19 cellular contexts compared by ENCODE assay signal in the genomic region with DNA sequence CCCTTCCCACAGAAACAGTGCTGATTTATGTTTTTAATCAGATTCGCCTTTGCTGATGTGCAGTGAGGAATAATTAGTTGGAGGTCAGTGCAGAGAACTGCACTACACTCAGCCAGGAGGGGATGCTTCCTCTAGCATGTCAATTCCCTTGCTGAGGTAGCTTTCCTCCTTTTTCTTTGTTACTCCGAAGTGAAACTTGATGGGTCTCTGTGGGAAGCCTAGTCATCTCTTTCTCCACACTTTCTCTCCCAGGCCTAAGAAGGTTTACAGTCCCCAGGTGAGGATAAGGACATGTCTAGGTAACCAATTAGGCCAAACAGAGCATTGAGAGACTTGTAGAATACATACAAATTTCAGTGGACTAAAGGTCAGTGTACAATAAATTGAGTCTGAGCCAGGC.
DNase-seq lines count a peak whose midpoint lies in the region; ATAC-seq, FAIRE-seq and TF ChIP-seq lines count a peak whose summit lies in the region.
"Had no signal": no experiment of that assay in that cellular context is flagged by ENCODE, and none has a peak within 500 bp of the region (broad histone marks: within the 10 kb centered on the region; RNA-seq: fewer than 3 reads in every experiment).

No MANE protein-coding gene starts in this region.

- TF ChIP-seq RAD21 in H1 (IDR thresholded peaks at IDR 0.05 in 1 of 2, conservative IDR thresholded peaks at IDR 0.05 in 1 of 2; ENCODE audit: low read depth in 2 of 2, low read length in 2 of 2): no peak

- H3K27ac ChIP-seq in GM23338 (ENCODE audit: low read depth) (no peak overlapping the region), H1 (ENCODE audit: low read depth, low read length) (no peak overlapping the region), neural progenitor cell (no peak overlapping the region), PC-9 (no peak overlapping the region)
- H3K27ac ChIP-seq: 22Rv1, A549, C4-2B had no signal

- H3K27ac Mint-ChIP-seq in GM23338 (no peak overlapping the region), neural progenitor cell (peak overlapping the region; percentile 26)
- H3K27ac Mint-ChIP-seq: CD4-positive, alpha-beta T cell had no signal

- no peak overlapping the region for H3K18ac ChIP-seq in H1 (ENCODE audit: extremely low read depth, low read length)

- H3F3A ChIP-seq in GM23338 (replicated peaks; ENCODE audit: low read depth) (no peaks in the 10 kb centered on the region), neural progenitor cell (ENCODE audit: low read depth) (no peaks in the 10 kb centered on the region), PC-9 (ENCODE audit: insufficient read depth, low read depth) (no peaks in the 10 kb centered on the region)

- H3K9me3 ChIP-seq in H1 (ENCODE audit: insufficient read depth in 2 of 2, low read depth in 1 of 2, low read length in 1 of 2) (no peaks in the 10 kb centered on the region), neural progenitor cell (ENCODE audit: low read depth) (no peaks in the 10 kb centered on the region), PC-9 (ENCODE audit: insufficient read depth, low read depth) (no peaks in the 10 kb centered on the region)
- H3K9me3 ChIP-seq: A549, Caco-2, HAP-1 had no signal

- no peaks in the 10 kb centered on the region for H3K23me2 ChIP-seq in H1 (ENCODE audit: low read depth, low read length)

- H4K5ac ChIP-seq in H1 (ENCODE audit: insufficient read length, low read depth, low read length): no peak overlapping the region

- peak overlapping the region; percentile 16; the same call in 1 of the 2 replicates for H2AFZ ChIP-seq in GM23338
- no peak overlapping the region for H2AFZ ChIP-seq in H1 (ENCODE audit: low read length)
- no peak overlapping the region for H2AFZ ChIP-seq in neural progenitor cell (replicated peaks)
- no peak overlapping the region for H2AFZ ChIP-seq in PC-9

- TF ChIP-seq CTCF in GM23338 (conservative IDR thresholded peaks at IDR 0.05; ENCODE audit: low read depth in 2 of 2) (no peak), H1 (IDR thresholded peaks at IDR 0.05; ENCODE audit: control extremely low read depth in 1 of 3, insufficient read depth in 1 of 3, low read depth in 1 of 3, low read length in 3 of 3) (no peak), neural progenitor cell (IDR thresholded peaks at IDR 0.05) (no peak), PC-9 (conservative IDR thresholded peaks at IDR 0.05) (no peak)

- intact Hi-C loops in PC-9 (cut with micrococcal nuclease; ENCODE audit: unreplicated experiment): no loop called here

- H3K27me3 Mint-ChIP-seq in GM23338 (ENCODE audit: insufficient read depth, low read depth, poor library complexity): no peaks in the 10 kb centered on the region
- peaks cover 2% of the 10 kb centered on the region for H3K27me3 Mint-ChIP-seq in neural progenitor cell (ENCODE audit: insufficient read depth, low read depth)
- H3K27me3 Mint-ChIP-seq: CD4-positive, alpha-beta T cell had no signal

- no peak; a peak in 1 of 3 replicates for TF ChIP-seq EP300 in H1 (IDR thresholded peaks at IDR 0.05; ENCODE audit: borderline replicate concordance in 1 of 2, low read depth in 2 of 2, low read length in 2 of 2)

- no peaks in the 10 kb centered on the region for H3K9me3 Mint-ChIP-seq in GM23338
- H3K9me3 Mint-ChIP-seq in neural progenitor cell: no peaks in the 10 kb centered on the region

- no peak overlapping the region for H4K8ac ChIP-seq in H1 (ENCODE audit: extremely low read depth, insufficient read depth, low read length)

- ATAC-seq in GM23338 (peak; percentile 71), HG03097 (IDR thresholded peaks at IDR 0.05; ENCODE audit: low FRiP score, unreplicated experiment) (no peak), GM21717 (IDR thresholded peaks at IDR 0.05; ENCODE audit: unreplicated experiment) (no peak)
- ATAC-seq: A549 had no signal

- H3K79me1 ChIP-seq in H1 (ENCODE audit: low read depth, low read length): no peaks in the 10 kb centered on the region

- no peak overlapping the region for H3K14ac ChIP-seq in H1 (ENCODE audit: insufficient read length)

- H4K20me1 ChIP-seq in GM23338 (replicated peaks; ENCODE audit: insufficient read depth): no peaks in the 10 kb centered on the region
- H4K20me1 ChIP-seq in H1 (replicated peaks in 1 of 2; ENCODE audit: control insufficient read depth in 1 of 2, insufficient read depth in 2 of 2, low read length in 2 of 2): no peaks in the 10 kb centered on the region
- H4K20me1 ChIP-seq in neural progenitor cell (ENCODE audit: low read depth): no peaks in the 10 kb centered on the region
- no peaks in the 10 kb centered on the region for H4K20me1 ChIP-seq in PC-9 (ENCODE audit: insufficient read depth)

- H3K9ac ChIP-seq in H1 (replicated peaks in 1 of 4; ENCODE audit: extremely low read depth in 1 of 4, low read depth in 3 of 4, low read length in 3 of 4) (no peak overlapping the region), neural progenitor cell (no peak overlapping the region)

- H3K4me1 ChIP-seq in GM23338 (ENCODE audit: insufficient read depth) (no peaks in the 10 kb centered on the region; the same call in 1 of the 2 replicates), H1 (replicated peaks in 1 of 4; ENCODE audit: control insufficient read depth in 3 of 4, insufficient read depth in 4 of 4, low read length in 3 of 4) (peaks cover 0 to 9% (median 5%) of the 10 kb centered on the region in 4 experiments; a peak in 3 of 7 replicates), neural progenitor cell (peaks cover 11% of the 10 kb centered on the region), PC-9 (replicated peaks; ENCODE audit: insufficient read depth) (no peaks in the 10 kb centered on the region)
- H3K4me1 ChIP-seq: A549, Caco-2, HAP-1 had no signal

- no peaks in the 10 kb centered on the region for H3K27me3 ChIP-seq in GM23338 (ENCODE audit: insufficient read depth)
- no peaks in the 10 kb centered on the region for H3K27me3 ChIP-seq in H1 (replicated peaks in 1 of 4; ENCODE audit: control insufficient read depth in 3 of 4, extremely low read depth in 1 of 4, insufficient read depth in 3 of 4, low read length in 3 of 4)
- H3K27me3 ChIP-seq in neural progenitor cell: no peaks in the 10 kb centered on the region
- H3K27me3 ChIP-seq in PC-9 (ENCODE audit: insufficient read depth, low read depth): no peaks in the 10 kb centered on the region

- no peak for FAIRE-seq in H1 (lab: Jason Lieb, UNC)
- FAIRE-seq: A549, D721Med, G401.6, GM12892, GM18507 had no signal

- no peak overlapping the region for H3K4ac ChIP-seq in H1 (replicated peaks; ENCODE audit: insufficient read length, low read depth, low read length)

- no TSS peak for BruUV-seq in PC-9 (replicated peaks; lab: Mats Ljungman, UMichigan)

- H3K23ac ChIP-seq in H1 (ENCODE audit: insufficient read length): no peak overlapping the region

- H3K9me2 ChIP-seq in GM23338 (ENCODE audit: insufficient read depth) (no peaks in the 10 kb centered on the region), PC-9 (ENCODE audit: insufficient read depth) (no peaks in the 10 kb centered on the region)

- H2BK5ac ChIP-seq in H1 (ENCODE audit: low read depth, low read length): no peak overlapping the region

- no peak for TF ChIP-seq POLR2A in H1 (IDR thresholded peaks at IDR 0.05; ENCODE audit: control extremely low read depth in 1 of 2, low read depth in 2 of 2, low read length in 2 of 2)

- WGBS in H1 (ENCODE audit: extremely low coverage in 1 of 2, insufficient coverage in 1 of 2, insufficient read length in 1 of 2, insufficient replicate concordance in 2 of 2, low coverage in 1 of 2, low lambda C conversion rate in 2 of 2, missing lambda C conversion rate in 1 of 2), 2 experiments: 58% methylated on average over 2 of the region's 2 CpGs; no CpG with 5 or more reads in 1 of the 2 experiments

- peak; percentile 36 for DNase-seq in GM23338 (ENCODE audit: low spot score)
- DNase-seq in H1 (ENCODE audit: low read depth in 1 of 2, low spot score in 2 of 2): no peak
- peak; percentile 30 for DNase-seq in iPS DF 4.7 (ENCODE audit: extremely low read depth, low spot score)
- no peak for DNase-seq in neural progenitor cell (ENCODE audit: low spot score)
- DNase-seq in PC-9: no peak
- DNase-seq: AML-193; Caco-2; CD4-positive, alpha-beta T cell; GOT3 had no signal

- H2AK5ac ChIP-seq in H1 (ENCODE audit: low read depth, low read length): no peak overlapping the region

- peaks cover 9% of the 10 kb centered on the region; the same call in 2 of the 3 replicates for H3K4me1 Mint-ChIP-seq in GM23338
- H3K4me1 Mint-ChIP-seq in neural progenitor cell: peaks cover 8% of the 10 kb centered on the region

- POLR2A ChIA-PET in H1 (lab: Charles Lee; ENCODE audit: partially characterized antibody) (no interaction called here), PC-9 (lab: Charles Lee; ENCODE audit: unreplicated experiment) (no interaction called here)

- CTCF ChIA-PET in H1 (lab: Charles Lee; ENCODE audit: partially characterized antibody) (interaction anchor here (1.0 kb wide), 1 partner anchor 8 kb away, joined by 3 read pairs; no protein-coding TSS in a partner anchor), PC-9 (lab: Charles Lee) (no interaction called here)

- no peak overlapping the region for H2BK120ac ChIP-seq in H1 (replicated peaks; ENCODE audit: low read depth, low read length)

- no peak overlapping the region for H2BK20ac ChIP-seq in H1 (ENCODE audit: low read length)

- H3K4me3 Mint-ChIP-seq in GM23338 (no peak overlapping the region), neural progenitor cell (no peak overlapping the region)
- H3K4me3 Mint-ChIP-seq: CD4-positive, alpha-beta T cell had no signal

- H3K36me3 Mint-ChIP-seq in GM23338 (ENCODE audit: low read depth) (no peaks in the 10 kb centered on the region), neural progenitor cell (no peaks in the 10 kb centered on the region)

- no peak overlapping the region for H2BK12ac ChIP-seq in H1 (ENCODE audit: low read depth, low read length)

- no peak overlapping the region for H2BK15ac ChIP-seq in H1 (ENCODE audit: low read length)

- H3K79me2 ChIP-seq in GM23338 (replicated peaks; ENCODE audit: insufficient read depth): no peaks in the 10 kb centered on the region
- no peaks in the 10 kb centered on the region for H3K79me2 ChIP-seq in H1 (ENCODE audit: control insufficient read depth in 1 of 2, insufficient read depth in 2 of 2, low read length in 2 of 2)
- no peaks in the 10 kb centered on the region for H3K79me2 ChIP-seq in neural progenitor cell (ENCODE audit: low read depth)
- H3K79me2 ChIP-seq in PC-9 (ENCODE audit: low read depth): no peaks in the 10 kb centered on the region

- no peak overlapping the region for H3K56ac ChIP-seq in H1 (replicated peaks; ENCODE audit: insufficient read length, low read depth, low read length)

- H3K4me3 ChIP-seq in GM23338: no peak overlapping the region
- no peak overlapping the region for H3K4me3 ChIP-seq in H1 (ENCODE audit: extremely low read depth in 1 of 4, insufficient read depth in 2 of 4, low read depth in 3 of 4, low read length in 4 of 4)
- no peak overlapping the region for H3K4me3 ChIP-seq in neural progenitor cell
- no peak overlapping the region for H3K4me3 ChIP-seq in PC-9
- H3K4me3 ChIP-seq: A549, HAP-1 had no signal

- no peak overlapping the region for H3K4me2 ChIP-seq in GM23338
- no peak overlapping the region for H3K4me2 ChIP-seq in H1 (ENCODE audit: insufficient read depth in 1 of 2, low read depth in 2 of 2, low read length in 2 of 2)
- H3K4me2 ChIP-seq in neural progenitor cell: peak overlapping the region; percentile 5
- no peak overlapping the region for H3K4me2 ChIP-seq in PC-9
- H3K4me2 ChIP-seq: A549 had no signal

- H4K91ac ChIP-seq in H1 (replicated peaks; ENCODE audit: insufficient read length, low read length): no peak overlapping the region

- H3K36me3 ChIP-seq in GM23338 (ENCODE audit: insufficient read depth): no peaks in the 10 kb centered on the region
- no peaks in the 10 kb centered on the region for H3K36me3 ChIP-seq in H1 (ENCODE audit: control insufficient read depth in 2 of 4, insufficient read depth in 4 of 4, low read length in 3 of 4)
- no peaks in the 10 kb centered on the region for H3K36me3 ChIP-seq in neural progenitor cell
- H3K36me3 ChIP-seq in PC-9 (ENCODE audit: low read depth): no peaks in the 10 kb centered on the region
- H3K36me3 ChIP-seq: HAP-1 had no signal

Comparison
In these comparisons a context has a peak if more than half of its experiments do, and no peak if none do; other contexts are left out.
1. DNase-seq: peak in GM23338 (single experiment) and iPS DF 4.7 (single experiment); none in H1 (0 of 2), neural progenitor cell (single experiment) and PC-9 (0 of 2).